In genomic region chr2:224444783-224445182, GRCh38 we compare ENCODE assay signal across 27 cellular contexts.
"Had no signal": no experiment of that assay in that cellular context is flagged by ENCODE, and none has a peak within 500 bp of the region (broad histone marks: within the 10 kb centered on the region; RNA-seq: fewer than 3 reads in every experiment).

No MANE protein-coding gene starts in this region.

- H3K36me3 ChIP-seq: stomach, suprapubic skin, thoracic aorta, thyroid gland, tibial artery, tibial nerve, transverse colon, upper lobe of left lung, upper lobe of right lung, uterus, vagina had no signal

- H3K4me3 ChIP-seq: stomach, suprapubic skin, testis, thoracic aorta, thyroid gland, tibial artery, tibial nerve, transverse colon, upper lobe of left lung, upper lobe of right lung, uterus, vagina had no signal

- DNase-seq: stimulated activated CD4-positive, alpha-beta T cell treated with anti-CD3 and anti-CD28 coated beads, Interleukin-2, amount 100 ng/mL, for 48 hours; stimulated activated CD4-positive, alpha-beta T cell treated with anti-CD3 and anti-CD28 coated beads, Interleukin-4, amount 100 ng/mL, for 1 hour; stimulated activated CD4-positive, alpha-beta T cell treated with anti-CD3 and anti-CD28 coated beads, Interleukin-4, amount 100 ng/mL, for 24 hours; stimulated activated CD4-positive, alpha-beta T cell treated with anti-CD3 and anti-CD28 coated beads, Interleukin-4, amount 100 ng/mL, for 4 hours; stimulated activated CD8-positive, alpha-beta memory T cell treated with anti-CD3 and anti-CD28 coated beads, Interleukin-4, amount 100 ng/mL, for 48 hours; stimulated activated naive B cell treated with anti-CD40 and anti-IgM and Interleukin-4, amounts not matched to agents 10 μg/mL and 1 μg/mL and 100 μg/mL, for 72 hours; stimulated activated naive CD4-positive, alpha-beta T cell; stimulated activated naive CD4-positive, alpha-beta T cell treated with Interleukin-2 at 50 U/mL for 16 hours; stimulated activated naive CD8-positive, alpha-beta T cell treated with anti-CD3 and anti-CD28 coated beads, Interleukin-15, amount 100 ng/mL, for 72 hours; stimulated activated naive CD8-positive, alpha-beta T cell treated with anti-CD3 and anti-CD28 coated beads, Interleukin-15, Interleukin-2, amounts not matched to agents 100 U/mL and 50 U/mL, for 24 hours; stomach; substantia nigra; testis; thyroid gland; tibial artery; transverse colon; trophoblast cell; upper lobe of left lung; upper lobe of right lung; uterus had no signal

- H3K27ac ChIP-seq: stomach, suprapubic skin, testis, thoracic aorta, thyroid gland, tibial artery, tibial nerve, transverse colon, upper lobe of left lung, upper lobe of right lung, uterus, vagina had no signal

- H3K4me1 ChIP-seq: testis, thyroid gland, upper lobe of right lung had no signal

- ATAC-seq: stimulated activated effector memory CD8-positive, alpha-beta T cell treated with anti-CD3 and anti-CD28 coated beads, Interleukin-12 subunit alpha, Interleukin-12 subunit beta, amount 100 ng/mL, for 72 hours; stimulated activated memory B cell treated with anti-CD40 and anti-IgM and Interleukin-4, amounts not matched to agents 10 μg/mL and 1 μg/mL and 100 μg/mL, for 72 hours; stimulated activated naive B cell treated with anti-CD40 and anti-IgM and Interleukin-4, amounts not matched to agents 10 μg/mL and 1 μg/mL and 100 μg/mL, for 72 hours; stimulated activated naive CD8-positive, alpha-beta T cell treated with anti-CD3 and anti-CD28 coated beads, Interleukin-15, amount 100 ng/mL, for 72 hours; stimulated activated naive CD8-positive, alpha-beta T cell treated with anti-CD3 and anti-CD28 coated beads, Interleukin-15, Interleukin-2, amounts not matched to agents 100 U/mL and 50 U/mL, for 24 hours; upper lobe of right lung had no signal

- H3K9me3 ChIP-seq: stomach, suprapubic skin, testis, thoracic aorta, thyroid gland, tibial artery, tibial nerve, transverse colon, upper lobe of left lung, upper lobe of right lung, uterus, vagina had no signal

- FAIRE-seq: urothelium cell line had no signal
